Comparison of ENCODE assay signal across 8 cellular contexts in genomic region chr19:20038358-20039202, GRCh38. TPM values are rescaled to one million over a fixed set of nuclear protein-coding genes. Genes with fewer than 3 reads are reported as not detected.
DNase-seq lines count a peak whose midpoint lies in the region; ATAC-seq, FAIRE-seq and TF ChIP-seq lines count a peak whose summit lies in the region.

No MANE protein-coding gene starts in this region.

- H3K27ac ChIP-seq in right cardiac atrium (ENCODE audit: low read length) (no peak overlapping the region), sigmoid colon (peak overlapping the region; percentile 65 to 83 (median 71))

- no peak for TF ChIP-seq POLR2A in sigmoid colon (IDR thresholded peaks at IDR 0.05)

- intact Hi-C loops in right cardiac atrium (cut with DNase I) = no loop called here
- intact Hi-C loops in sigmoid colon (cut with DNase I) = loop anchor here (1.0 to 5.0 kb wide), 4 partner anchors 14 to 376 kb away; partner anchors contain the start of genes ATP13A1, ZNF486 and ZNF90

- TF ChIP-seq EP300 in sigmoid colon (IDR thresholded peaks at IDR 0.05) = no peak

- no peak for FAIRE-seq in D721Med (lab: Jason Lieb, UNC)

- H3K9me3 ChIP-seq in right cardiac atrium (ENCODE audit: control insufficient read depth, low read length) (no peaks in the 10 kb centered on the region), sigmoid colon (no peaks in the 10 kb centered on the region)

- H3K36me3 ChIP-seq in sigmoid colon = peaks cover 0 to 6% (median 0%) of the 10 kb centered on the region in 4 donors

- no peak for ATAC-seq in right cardiac atrium

- DNase-seq in NCI-H1105 treated with DMSO at 0.1 percent for 48 hours (lab: John Stamatoyannopoulos, UW) (peak; percentile 27), NCI-H1105 (lab: John Stamatoyannopoulos, UW) (no peak), right cardiac atrium (no peak), sigmoid colon (no peak), D721Med (ENCODE audit: insufficient read length, low spot score) (no peak), NCI-H2171 treated with DMSO at 0.1 percent for 48 hours (lab: John Stamatoyannopoulos, UW) (no peak), NCI-H82 (lab: John Stamatoyannopoulos, UW) (no peak)
- peak; percentile 1 to 4 for DNase-seq in activated CD4-positive, alpha-beta T cell treated with anti-CD3 and anti-CD28 coated beads, Interleukin-2, amount 50 U/mL, for 4 hours

- no peaks in the 10 kb centered on the region for H3K27me3 ChIP-seq in right cardiac atrium (ENCODE audit: control insufficient read depth, insufficient read depth)
- no peaks in the 10 kb centered on the region for H3K27me3 ChIP-seq in sigmoid colon

- peak overlapping the region; percentile 72 for H3K4me3 ChIP-seq in right cardiac atrium (ENCODE audit: low read length)
- H3K4me3 ChIP-seq in sigmoid colon = peak overlapping the region; percentile 58 to 83 (median 70)

- under 1% methylated on average over 26 of the region's 26 CpGs for WGBS in right cardiac atrium
- 0 to 1% methylated on average over 26 of the region's 26 CpGs for WGBS in sigmoid colon, 2 donors

- TF ChIP-seq CTCF in sigmoid colon (IDR thresholded peaks at IDR 0.05) = no peak
- no peak for TF ChIP-seq CTCF in D721Med (IDR thresholded peaks at IDR 0.05; ENCODE audit: insufficient read depth, missing control alignments)

- H3K4me1 ChIP-seq in right cardiac atrium (ENCODE audit: control insufficient read depth, insufficient read depth, low read length) (no peaks in the 10 kb centered on the region), sigmoid colon (peaks cover 0 to 12% (median 8%) of the 10 kb centered on the region in 4 donors)

RNA-seq across cellular contexts. Expression of gene ZNF682, which starts 0.7 kb away (rescaled TPM):
- 1 to 10 TPM; 3.4 to 4.2 (median 4.0) TPM for total RNA-seq in right cardiac atrium
- 3.2 TPM for polyA plus RNA-seq in right cardiac atrium
- total RNA-seq in sigmoid colon = 1 to 10 TPM; 1.8 to 3.0 (median 2.1) TPM
- 1 to 10 TPM in 2 of 3 donors, under 1 TPM in 1; 0.69 to 2.8 (median 1.8) TPM for polyA plus RNA-seq in sigmoid colon

RNA-seq across cellular contexts. Expression of gene ZNF90, which starts 39.2 kb away (rescaled TPM):
- 1 to 10 TPM in 3 of 4 donors, under 1 TPM in 1; 0.88 to 2.5 (median 1.2) TPM for total RNA-seq in right cardiac atrium
- polyA plus RNA-seq in right cardiac atrium = 0.91 TPM
- total RNA-seq in sigmoid colon = 1 to 10 TPM; 2.8 to 4.6 (median 3.6) TPM
- polyA plus RNA-seq in sigmoid colon = 1 to 10 TPM in 2 of 3 donors, not detected in 1; 1.5 to 1.8 TPM

Comparison
In these comparisons a context has a peak if more than half of its experiments do, and no peak if none do; other contexts are left out.
1. DNase-seq: peak in NCI-H1105 treated with DMSO at 0.1 percent for 48 hours (single experiment) and activated CD4-positive, alpha-beta T cell treated with anti-CD3 and anti-CD28 coated beads, Interleukin-2, amount 50 U/mL, for 4 hours (2 of 2); none in NCI-H1105 (single experiment), right cardiac atrium (0 of 3), sigmoid colon (single experiment), D721Med (single experiment), NCI-H2171 treated with DMSO at 0.1 percent for 48 hours (single experiment) and NCI-H82 (single experiment).